In genomic region chr10:100960251-100960650, GRCh38 we compare ENCODE assay signal across 31 cellular contexts.
"Had no signal": no experiment of that assay in that cellular context is flagged by ENCODE, and none has a peak within 500 bp of the region (broad histone marks: within the 10 kb centered on the region; RNA-seq: fewer than 3 reads in every experiment).

No MANE protein-coding gene starts in this region.

- DNase-seq: activated CD4-positive, alpha-beta memory T cell treated with anti-CD3 and anti-CD28 coated beads, Interleukin-2, amount 10 ng/mL, durations not matched to agents 7 days and 5 days; activated CD4-positive, alpha-beta T cell treated with anti-CD3 and anti-CD28 coated beads for 1 hour; activated CD4-positive, alpha-beta T cell treated with anti-CD3 and anti-CD28 coated beads for 48 hours; activated CD4-positive, CD25-positive, alpha-beta regulatory T cell; activated CD8-positive, alpha-beta memory T cell treated with anti-CD3 and anti-CD28 coated beads for 24 hours; activated CD8-positive, alpha-beta memory T cell treated with anti-CD3 and anti-CD28 coated beads, Interleukin-2, amount 10 ng/mL, durations not matched to agents 7 days and 5 days; activated CD8-positive, alpha-beta memory T cell treated with anti-CD3 and anti-CD28 coated beads, Interleukin-2, amount 50 U/mL, for 48 hours; activated effector memory CD4-positive, alpha-beta T cell treated with Interleukin-2 at 50 U/mL for 16 hours; activated naive CD4-positive, alpha-beta T cell; activated naive CD4-positive, alpha-beta T cell treated with anti-CD3 and anti-CD28 coated beads, Interleukin-2, amount 50 U/mL, for 16 hours; activated naive CD8-positive, alpha-beta T cell treated with anti-CD3 and anti-CD28 coated beads for 36 hours; activated T-cell treated with anti-CD3 and anti-CD28 coated beads, Interleukin-2, amount 50 U/mL, for 48 hours; amygdala; body of pancreas; caudate nucleus; cerebellar nuclear complex; Kasumi-1; MM.1S; NCI-H1048; NCI-H1105 treated with DMSO at 0.1 percent for 48 hours; NCI-H1436; NCI-H1694; NCI-H1930; NCI-H2081 treated with DMSO at 0.1 percent for 48 hours; NCI-H345; NCI-H524 treated with DMSO at 0.1 percent for 48 hours; SHP77; SJCRH30; T1000; WERI-Rb-1 had no signal

- FAIRE-seq: bronchial epithelial cell had no signal
